ENCODE assay signal across 28 cellular contexts in the genomic region with DNA sequence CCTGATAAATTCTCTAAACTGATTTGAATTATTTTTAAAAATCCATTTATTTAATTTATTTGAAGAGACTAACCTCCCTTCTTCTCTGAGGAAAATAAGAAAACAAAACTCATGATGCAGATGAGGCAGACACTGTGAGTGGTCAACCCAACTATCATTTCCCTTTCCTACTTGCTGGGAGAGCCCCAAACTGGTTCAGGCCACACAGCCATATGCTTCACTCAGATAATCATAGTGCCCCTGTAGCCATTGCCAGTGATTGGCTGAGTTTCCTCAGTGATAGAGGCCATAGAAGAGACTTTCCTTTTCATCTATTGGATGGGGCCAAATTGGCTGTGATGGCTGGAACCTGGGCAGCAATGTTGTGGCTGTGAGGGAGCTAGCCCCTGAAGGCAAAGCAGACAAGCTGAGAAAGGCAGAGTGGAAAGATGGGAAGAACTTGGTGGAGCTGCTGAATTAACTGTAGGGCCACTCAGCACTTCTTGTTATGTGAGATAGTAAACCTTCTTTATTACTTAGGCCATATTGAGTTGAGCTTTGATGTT.
"Had no signal": no experiment of that assay in that cellular context is flagged by ENCODE, and none has a peak within 500 bp of the region (broad histone marks: within the 10 kb centered on the region; RNA-seq: fewer than 3 reads in every experiment).

No MANE protein-coding gene starts in this region.

- H3K4me3 Mint-ChIP-seq: activated CD4-positive, alpha-beta memory T cell treated with anti-CD3 and anti-CD28 coated beads for 36 hours; activated CD4-positive, alpha-beta T cell treated with anti-CD3 and anti-CD28 coated beads for 36 hours; activated CD4-positive, alpha-beta T cell treated with anti-CD3 and anti-CD28 coated beads, Interleukin-2, amount 10 ng/mL, durations not matched to agents 24 days and 14 days; activated naive CD8-positive, alpha-beta T cell; activated T-cell treated with anti-CD3 and anti-CD28 coated beads, Interleukin-2, amount 50 U/mL, for 4 hours; activated T-helper 17 cell treated with anti-CD3 and anti-CD28 coated beads, Interleukin-2, amount 50 U/mL, for 72 hours; central memory CD8-positive, alpha-beta T cell; dendritic cell treated with granulocyte-macrophage colony-stimulating factor and Interleukin-4, amounts not matched to agents 40 ng/mL and 50 ng/mL, for 4 days; endodermal cell; T-helper 17 cell; T-helper 2 cell treated with Interferon-gamma antibody and Interleukin-4, amounts not matched to agents 5 μg/mL and 100 μg/mL, for 36 hours had no signal

- H3K27me3 Mint-ChIP-seq: activated CD4-positive, alpha-beta memory T cell treated with anti-CD3 and anti-CD28 coated beads for 36 hours; activated CD4-positive, alpha-beta T cell treated with anti-CD3 and anti-CD28 coated beads for 36 hours; activated CD4-positive, alpha-beta T cell treated with anti-CD3 and anti-CD28 coated beads, Interleukin-2, amount 10 ng/mL, durations not matched to agents 24 days and 14 days; activated T-helper 17 cell treated with anti-CD3 and anti-CD28 coated beads, Interleukin-2, amount 50 U/mL, for 72 hours; central memory CD8-positive, alpha-beta T cell; dendritic cell treated with granulocyte-macrophage colony-stimulating factor and Interleukin-4, amounts not matched to agents 40 ng/mL and 50 ng/mL, for 4 days; T-helper 17 cell had no signal

- DNase-seq: activated CD4-positive, alpha-beta memory T cell treated with anti-CD3 and anti-CD28 coated beads for 36 hours; activated CD4-positive, alpha-beta T cell treated with anti-CD3 and anti-CD28 coated beads for 36 hours; activated CD4-positive, alpha-beta T cell treated with anti-CD3 and anti-CD28 coated beads, Interleukin-2, amount 10 ng/mL, durations not matched to agents 24 days and 14 days; activated CD4-positive, CD25-positive, alpha-beta regulatory T cell; activated CD4-positive, CD25-positive, alpha-beta regulatory T cell treated with anti-CD3 and anti-CD28 coated beads, Interleukin-2, amount 50 U/mL, for 72 hours; activated CD8-positive, alpha-beta memory T cell treated with anti-CD3 and anti-CD28 coated beads for 24 hours; activated effector memory CD4-positive, alpha-beta T cell treated with Interleukin-2 at 50 U/mL for 16 hours; activated gamma-delta T cell treated with Interleukin-2 at 50 U/mL for 16 hours; activated naive CD4-positive, alpha-beta T cell treated with anti-CD3 and anti-CD28 coated beads, Interleukin-2, amount 50 U/mL, for 16 hours; activated naive CD4-positive, alpha-beta T cell treated with Interleukin-2 at 50 U/mL for 16 hours; activated T-cell treated with anti-CD3 and anti-CD28 coated beads, Interleukin-2, amount 50 U/mL, for 4 hours; amniotic stem cell; anterior cingulate cortex; brain microvascular endothelial cell; dorsolateral prefrontal cortex; effector memory CD4-positive, alpha-beta T cell; endodermal cell; foreskin fibroblast; head of caudate nucleus; T-helper 1 cell; T-helper 17 cell; T1000 had no signal

- ATAC-seq: activated CD4-positive, alpha-beta T cell treated with anti-CD3 and anti-CD28 coated beads for 36 hours; activated T-cell treated with anti-CD3 and anti-CD28 coated beads, Interleukin-2, amount 50 U/mL, for 4 hours; activated T-helper 17 cell treated with anti-CD3 and anti-CD28 coated beads, Interleukin-2, amount 50 U/mL, for 72 hours; esophagus mucosa; T-helper 17 cell had no signal

- H3K9me3 Mint-ChIP-seq: activated CD4-positive, alpha-beta memory T cell treated with anti-CD3 and anti-CD28 coated beads for 36 hours; activated T-helper 17 cell treated with anti-CD3 and anti-CD28 coated beads, Interleukin-2, amount 50 U/mL, for 72 hours; central memory CD8-positive, alpha-beta T cell; dendritic cell treated with granulocyte-macrophage colony-stimulating factor and Interleukin-4, amounts not matched to agents 40 ng/mL and 50 ng/mL, for 4 days; endodermal cell; T-helper 2 cell treated with Interferon-gamma antibody and Interleukin-4, amounts not matched to agents 5 μg/mL and 100 μg/mL, for 36 hours had no signal

- H3K27ac Mint-ChIP-seq: activated CD4-positive, alpha-beta memory T cell treated with anti-CD3 and anti-CD28 coated beads for 36 hours; activated CD4-positive, alpha-beta T cell treated with anti-CD3 and anti-CD28 coated beads for 36 hours; activated CD4-positive, alpha-beta T cell treated with anti-CD3 and anti-CD28 coated beads, Interleukin-2, amount 10 ng/mL, durations not matched to agents 24 days and 14 days; activated naive CD8-positive, alpha-beta T cell; activated T-helper 17 cell treated with anti-CD3 and anti-CD28 coated beads, Interleukin-2, amount 50 U/mL, for 72 hours; dendritic cell treated with granulocyte-macrophage colony-stimulating factor and Interleukin-4, amounts not matched to agents 40 ng/mL and 50 ng/mL, for 4 days; endodermal cell; T-helper 17 cell; T-helper 2 cell treated with Interferon-gamma antibody and Interleukin-4, amounts not matched to agents 5 μg/mL and 100 μg/mL, for 36 hours had no signal

- H3K4me1 Mint-ChIP-seq: activated CD4-positive, alpha-beta T cell treated with anti-CD3 and anti-CD28 coated beads for 36 hours; central memory CD8-positive, alpha-beta T cell had no signal
